In the genomic region with DNA sequence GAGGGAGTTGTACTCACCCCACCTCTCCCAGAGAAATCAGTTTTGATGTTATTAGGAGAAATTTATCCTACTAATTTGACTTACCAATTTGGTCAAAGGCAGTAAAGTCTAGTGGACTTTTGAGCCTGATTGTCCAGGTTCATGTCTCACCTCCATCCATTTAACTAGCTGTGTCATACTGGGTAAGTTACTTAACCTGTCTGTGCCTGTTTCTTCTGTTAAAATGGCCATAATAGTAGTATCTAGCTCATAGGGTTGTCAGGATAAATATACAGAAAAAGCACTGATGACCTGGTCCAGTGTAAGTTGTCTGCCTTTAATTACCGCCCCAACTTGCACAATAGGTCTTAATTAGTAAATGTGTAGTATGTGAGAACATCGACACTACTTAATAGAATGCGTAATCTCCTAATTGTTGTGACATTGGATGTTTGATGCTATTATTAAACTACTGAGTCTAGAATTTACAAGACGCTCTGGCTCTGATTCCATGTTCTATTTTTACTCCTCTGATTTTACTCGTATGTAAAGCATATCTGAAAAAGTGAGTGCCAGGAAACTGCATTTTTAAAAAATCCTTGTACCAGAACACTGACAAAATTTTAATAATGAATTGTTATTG, we compare ENCODE assay signal across 8 cellular contexts. TPM values are rescaled to one million over a fixed set of nuclear protein-coding genes. Genes with fewer than 3 reads are reported as not detected.
A peak's percentile ranks its signal among the peaks of the same experiment; 100 is the strongest.
DNase-seq lines count a peak whose midpoint lies in the region; ATAC-seq and TF ChIP-seq lines count a peak whose summit lies in the region.

No MANE protein-coding gene starts in this region.

- H3K4me3 ChIP-seq in GM12864 (ENCODE audit: low read depth, low read length) (peak overlapping the region; percentile 84), WI38 (ENCODE audit: low read depth, low read length) (peak overlapping the region; percentile 96)

- ATAC-seq in Right ventricle myocardium superior (ENCODE audit: poor library complexity), result peak; percentile 67

- intact Hi-C loops in Right ventricle myocardium superior (cut with DNase I), result loop anchor here (10.0 kb wide), 1 partner anchor 91 kb away; a partner anchor contains a TSS

- no peak for DNase-seq in GM12864 (ENCODE audit: low read depth)
- DNase-seq in Right ventricle myocardium superior, result no peak
- peak; percentile 12 for DNase-seq in renal cortical epithelial cell (ENCODE audit: low read depth)
- no peak for DNase-seq in stimulated activated CD4-positive, alpha-beta T cell treated with anti-CD3 and anti-CD28 coated beads, Interleukin-4, amount 100 ng/mL, for 24 hours
- DNase-seq in NCI-H187 (lab: John Stamatoyannopoulos, UW), result no peak
- no peak for DNase-seq in stimulated activated naive CD4-positive, alpha-beta T cell treated with Interleukin-2 at 50 U/mL for 16 hours (lab: John Stamatoyannopoulos, UW)
- DNase-seq in SK-N-DZ (ENCODE audit: low spot score), result no peak

- no peak for TF ChIP-seq CTCF in GM12864 (IDR thresholded peaks at IDR 0.05; ENCODE audit: low read depth, low read length, missing control alignments)
- no peak for TF ChIP-seq CTCF in WI38 (IDR thresholded peaks at IDR 0.05; ENCODE audit: low read depth, low read length)

RNA-seq across cellular contexts. Expression of a gene that starts 1.5 kb away (rescaled TPM):
- total RNA-seq in Right ventricle myocardium superior (163 TPM), renal cortical epithelial cell (41.8 and 78.7 TPM in 2 replicates)
- polyA plus RNA-seq in SK-N-DZ (2014; cell fraction: cytosol; rRNA removed), result 16.8 and 23.1 TPM in 2 replicates
- 4.3 and 5.7 TPM in 2 replicates for polyA plus RNA-seq in SK-N-DZ (2014; cell fraction: nucleus; rRNA removed)
